18 cellular contexts compared by ENCODE assay signal in the genomic region with DNA sequence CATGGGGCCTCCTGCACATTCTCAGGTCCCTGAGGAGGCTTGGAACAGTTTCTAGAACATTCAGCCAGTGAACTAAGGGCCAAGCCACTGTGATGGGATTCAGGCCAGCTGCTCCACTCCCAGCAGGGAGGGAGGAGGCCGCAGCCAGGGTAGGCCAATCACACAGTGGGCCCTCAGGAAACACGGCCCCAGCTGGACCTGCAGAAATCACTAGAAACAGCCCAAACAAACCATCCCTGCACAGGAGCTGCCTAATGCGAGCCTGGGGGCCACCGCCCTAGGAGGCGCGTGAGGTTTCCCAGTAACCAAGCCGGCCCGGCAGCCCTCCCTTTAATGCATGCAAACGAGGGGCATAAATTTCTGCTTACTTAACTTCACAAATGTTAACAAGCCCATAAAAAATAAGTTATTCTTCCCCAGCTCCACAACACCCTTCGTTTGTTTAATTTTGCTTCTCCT. TPM values are rescaled to one million over a fixed set of nuclear protein-coding genes. Genes with fewer than 3 reads are reported as not detected.
DNase-seq lines count a peak whose midpoint lies in the region; ATAC-seq and TF ChIP-seq lines count a peak whose summit lies in the region.
"Had no signal": no experiment of that assay in that cellular context is flagged by ENCODE, and none has a peak within 500 bp of the region (broad histone marks: within the 10 kb centered on the region; RNA-seq: fewer than 3 reads in every experiment).

No MANE protein-coding gene starts in this region.

- no peak for TF ChIP-seq CTCF in colonic mucosa (IDR thresholded peaks at IDR 0.05)
- no peak for TF ChIP-seq CTCF in sigmoid colon (IDR thresholded peaks at IDR 0.05)

- no peak for TF ChIP-seq EP300 in sigmoid colon (IDR thresholded peaks at IDR 0.05)

- no peak overlapping the region for H3K9ac ChIP-seq in colonic mucosa (ENCODE audit: low read depth in 2 of 2, low read length in 2 of 2)

- TF ChIP-seq POLR2A in sigmoid colon (IDR thresholded peaks at IDR 0.05) = no peak

- H3K27ac ChIP-seq in colonic mucosa = no peak overlapping the region
- H3K27ac ChIP-seq in right cardiac atrium (ENCODE audit: low read length) = no peak overlapping the region
- no peak overlapping the region for H3K27ac ChIP-seq in sigmoid colon
- H3K27ac ChIP-seq: esophagus squamous epithelium, suprapubic skin had no signal

- no peaks in the 10 kb centered on the region for H3K27me3 ChIP-seq in colonic mucosa
- no peaks in the 10 kb centered on the region for H3K27me3 ChIP-seq in right cardiac atrium (ENCODE audit: control insufficient read depth, insufficient read depth)
- peaks cover 0 to 31% (median 9%) of the 10 kb centered on the region in 3 donors for H3K27me3 ChIP-seq in sigmoid colon

- H3K4me3 ChIP-seq in colonic mucosa (no peak overlapping the region), right cardiac atrium (ENCODE audit: low read length) (no peak overlapping the region), sigmoid colon (no peak overlapping the region)
- H3K4me3 ChIP-seq: esophagus squamous epithelium, GM12878, suprapubic skin had no signal

- H3K27me3 Mint-ChIP-seq in effector memory CD8-positive, alpha-beta T cell = peaks cover 30 to 63% of the 10 kb centered on the region in 2 donors

- H3K9me3 ChIP-seq in colonic mucosa (no peaks in the 10 kb centered on the region), right cardiac atrium (ENCODE audit: control insufficient read depth, low read length) (no peaks in the 10 kb centered on the region), sigmoid colon (no peaks in the 10 kb centered on the region)
- H3K9me3 ChIP-seq: esophagus squamous epithelium, suprapubic skin had no signal

- H3K36me3 Mint-ChIP-seq in effector memory CD8-positive, alpha-beta T cell (ENCODE audit: insufficient read depth) = no peaks in the 10 kb centered on the region
- H3K36me3 Mint-ChIP-seq: memory B cell had no signal

- intact Hi-C loops in colonic mucosa (cut with DNase I) = no loop called here
- intact Hi-C loops in right cardiac atrium (cut with DNase I) = no loop called here
- intact Hi-C loops in sigmoid colon (cut with DNase I) = no loop called here

- DNase-seq in NCI-H526 treated with DMSO at 0.1 percent for 48 hours (lab: John Stamatoyannopoulos, UW) (peak; percentile 84), colonic mucosa (peak; percentile 24), right cardiac atrium (peak; percentile 62 to 84 (median 80)), sigmoid colon (peak; percentile 74), NCI-H345 (lab: John Stamatoyannopoulos, UW) (no peak)
- DNase-seq in stimulated activated CD8-positive, alpha-beta memory T cell treated with anti-CD3 and anti-CD28 coated beads, Interleukin-4, amount 100 ng/mL, for 48 hours = no peak
- DNase-seq in effector memory CD8-positive, alpha-beta T cell = no peak
- DNase-seq: activated gamma-delta T cell; COR-L47; esophagus squamous epithelium; NCI-H1417 treated with DMSO at 0.1 percent for 48 hours; stimulated activated CD4-positive, alpha-beta T cell treated with anti-CD3 and anti-CD28 coated beads, Interleukin-2, amount 100 ng/mL, for 48 hours had no signal

- H3K4me1 Mint-ChIP-seq in effector memory CD8-positive, alpha-beta T cell (ENCODE audit: low read depth in 2 of 2) = no peaks in the 10 kb centered on the region
- H3K4me1 Mint-ChIP-seq: memory B cell had no signal

- no peak overlapping the region for H3K4me3 Mint-ChIP-seq in effector memory CD8-positive, alpha-beta T cell
- H3K4me3 Mint-ChIP-seq: memory B cell had no signal

- 59% methylated on average over 10 of the region's 10 CpGs for WGBS in right cardiac atrium
- WGBS in sigmoid colon, 2 donors = 28 to 55% methylated on average over 10 of the region's 10 CpGs

- H3K4me1 ChIP-seq in colonic mucosa (no peaks in the 10 kb centered on the region), right cardiac atrium (ENCODE audit: control insufficient read depth, insufficient read depth, low read length) (no peaks in the 10 kb centered on the region), sigmoid colon (peaks cover 0 to 9% (median 0%) of the 10 kb centered on the region in 4 donors)
- H3K4me1 ChIP-seq: suprapubic skin had no signal

- H3K27ac Mint-ChIP-seq in effector memory CD8-positive, alpha-beta T cell = peak overlapping the region in 1 of 2 donors; percentile 35
- H3K27ac Mint-ChIP-seq: memory B cell had no signal

- H3K9me3 Mint-ChIP-seq in effector memory CD8-positive, alpha-beta T cell = no peaks in the 10 kb centered on the region
- H3K9me3 Mint-ChIP-seq: memory B cell had no signal

- peak; percentile 65 to 81 for ATAC-seq in right cardiac atrium
- ATAC-seq in effector memory CD8-positive, alpha-beta T cell (replicated peaks) = no peak
- ATAC-seq in HG03196 (IDR thresholded peaks at IDR 0.05; ENCODE audit: unreplicated experiment) = no peak
- ATAC-seq: activated CD4-positive, CD25-positive, alpha-beta regulatory T cell treated with anti-CD3 and anti-CD28 coated beads, Interleukin-2, amount 50 U/mL, for 24 hours; GM12878 had no signal

- H3K36me3 ChIP-seq in colonic mucosa = no peaks in the 10 kb centered on the region
- H3K36me3 ChIP-seq in sigmoid colon = no peaks in the 10 kb centered on the region
- H3K36me3 ChIP-seq: esophagus squamous epithelium, suprapubic skin had no signal

RNA-seq across cellular contexts. Expression of gene ELFN2, which starts 25.8 kb away (rescaled TPM):
- total RNA-seq in colonic mucosa (under 1 TPM; 0.07 to 0.21 TPM), right cardiac atrium (under 1 TPM in 2 of 4 donors, not detected in 2; 0.03 to 0.06 TPM), sigmoid colon (under 1 TPM in 3 of 4 donors, not detected in 1; under 0.01 to 0.55 (median under 0.01) TPM)
- polyA plus RNA-seq in right cardiac atrium (0.05 TPM), sigmoid colon (under 1 TPM in 1 of 3 donors, not detected in 2; 0.31 TPM)
- total RNA-seq: esophagus squamous epithelium, G401 had no signal

Comparison
In these comparisons a context has a peak if more than half of its experiments do, and no peak if none do; other contexts are left out.
1. DNase-seq: peak in NCI-H526 treated with DMSO at 0.1 percent for 48 hours (single experiment), colonic mucosa (single experiment), right cardiac atrium (3 of 3) and sigmoid colon (single experiment); none in stimulated activated CD8-positive, alpha-beta memory T cell treated with anti-CD3 and anti-CD28 coated beads, Interleukin-4, amount 100 ng/mL, for 48 hours (single experiment), effector memory CD8-positive, alpha-beta T cell (0 of 3) and NCI-H345 (single experiment).
2. ATAC-seq: peak in right cardiac atrium (2 of 2); none in effector memory CD8-positive, alpha-beta T cell (single experiment) and HG03196 (single experiment).